Comparison of ENCODE assay signal across 8 cellular contexts in the genomic region with DNA sequence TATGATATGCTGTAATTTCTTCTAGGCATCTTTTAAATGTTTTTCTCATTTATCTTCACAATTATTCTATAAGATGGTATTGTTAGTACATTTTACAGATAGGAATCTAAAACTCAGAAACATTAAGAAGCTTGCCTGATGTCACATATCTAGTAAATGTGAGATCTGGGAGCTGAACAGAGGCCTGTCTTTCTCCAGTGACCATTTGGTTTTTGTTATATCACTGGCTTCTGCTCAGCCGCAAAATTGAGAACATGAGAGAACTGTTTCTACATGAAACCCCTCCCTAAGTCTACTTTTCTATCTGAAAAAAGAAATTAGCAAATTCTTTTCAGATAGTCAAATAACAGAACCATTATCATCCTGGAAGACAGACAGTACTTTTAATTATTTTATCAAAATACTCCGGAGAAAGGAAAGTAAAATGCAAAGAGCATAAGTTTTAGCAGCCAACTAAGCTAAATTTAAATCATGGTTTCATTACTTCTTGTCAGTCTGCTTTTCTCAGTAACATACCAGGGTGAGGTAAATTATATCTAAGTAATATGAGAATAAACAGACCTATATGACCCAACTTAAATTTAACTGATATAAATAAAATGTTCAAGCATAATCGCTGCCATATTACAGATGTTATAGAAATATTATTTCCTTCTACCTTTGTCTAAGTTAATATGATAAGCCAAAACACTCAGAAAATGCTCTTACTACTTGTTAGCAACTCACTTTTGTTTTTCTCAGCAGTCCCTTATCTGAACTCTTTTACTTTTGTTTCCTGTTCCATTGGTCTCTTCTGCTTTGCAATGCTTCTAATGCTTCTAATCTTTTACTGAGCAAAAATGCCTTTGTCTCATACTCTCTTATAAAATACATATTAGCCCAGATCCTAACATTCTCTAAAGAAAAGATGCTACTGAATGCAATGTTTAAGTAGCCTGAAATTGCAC.
DNase-seq lines count a peak whose midpoint lies in the region; ATAC-seq and TF ChIP-seq lines count a peak whose summit lies in the region.

No MANE protein-coding gene starts in this region.

- no peaks in the 10 kb centered on the region for H3K27me3 ChIP-seq in naive thymus-derived CD4-positive, alpha-beta T cell (ENCODE audit: control insufficient read depth in 2 of 2, insufficient read depth in 2 of 2, low read length in 2 of 2)

- H3K36me3 ChIP-seq in naive thymus-derived CD4-positive, alpha-beta T cell (ENCODE audit: control insufficient read depth in 2 of 3, insufficient read depth in 3 of 3, low read length in 3 of 3) = no peaks in the 10 kb centered on the region

- peak; percentile 33 for ATAC-seq in HG03025 (IDR thresholded peaks at IDR 0.05; ENCODE audit: low FRiP score, unreplicated experiment)
- peak; percentile 25 for ATAC-seq in activated naive CD8-positive, alpha-beta T cell treated with anti-CD3 and anti-CD28 coated beads, Interleukin-2, amount 10 ng/mL, durations not matched to agents 7 days and 5 days (ENCODE audit: low read depth)
- ATAC-seq in naive thymus-derived CD4-positive, alpha-beta T cell = peak; percentile 37
- no peak for ATAC-seq in HG02870 (IDR thresholded peaks at IDR 0.05; ENCODE audit: unreplicated experiment)

- peaks cover 27 to 54% of the 10 kb centered on the region in 2 donors for H3K4me1 ChIP-seq in naive thymus-derived CD4-positive, alpha-beta T cell (ENCODE audit: control insufficient read depth in 2 of 2, insufficient read depth in 2 of 2, low read length in 2 of 2)

- peaks cover 0 to 2% (median 0%) of the 10 kb centered on the region in 7 donors for H3K9me3 Mint-ChIP-seq in CD14-positive monocyte
- H3K9me3 Mint-ChIP-seq in activated naive CD8-positive, alpha-beta T cell treated with anti-CD3 and anti-CD28 coated beads, Interleukin-2, amount 10 ng/mL, durations not matched to agents 7 days and 5 days = no peaks in the 10 kb centered on the region
- no peaks in the 10 kb centered on the region for H3K9me3 Mint-ChIP-seq in naive thymus-derived CD4-positive, alpha-beta T cell

- no peaks in the 10 kb centered on the region for H3K9me3 ChIP-seq in naive thymus-derived CD4-positive, alpha-beta T cell (ENCODE audit: control insufficient read depth in 2 of 3, low read length in 3 of 3)

- POLR2A ChIA-PET in activated naive CD8-positive, alpha-beta T cell treated with anti-CD3 and anti-CD28 coated beads, Interleukin-2, amount 10 ng/mL, durations not matched to agents 7 days and 5 days (lab: Charles Lee) = interaction anchor here (0.6 to 12.2 kb wide), 6 partner anchors 9 to 1497 kb away, joined by 3 to 132 read pairs (median 4); partner anchors contain the start of genes ERICH6 and MBNL1
- POLR2A ChIA-PET in naive thymus-derived CD4-positive, alpha-beta T cell (lab: Charles Lee) = interaction anchor here (0.7 to 16.2 kb wide), 16 partner anchors 8 to 1438 kb away, joined by 3 to 198 read pairs (median 14); partner anchors contain the start of genes MBNL1 and SIAH2

- H3K36me3 Mint-ChIP-seq in CD14-positive monocyte = peaks cover 0 to 8% of the 10 kb centered on the region in 2 donors
- peaks cover 3% of the 10 kb centered on the region for H3K36me3 Mint-ChIP-seq in activated naive CD8-positive, alpha-beta T cell treated with anti-CD3 and anti-CD28 coated beads, Interleukin-2, amount 10 ng/mL, durations not matched to agents 7 days and 5 days
- peaks cover 0 to 7% (median 0%) of the 10 kb centered on the region in 5 donors for H3K36me3 Mint-ChIP-seq in naive thymus-derived CD4-positive, alpha-beta T cell

- H3K4me1 Mint-ChIP-seq in CD14-positive monocyte = peaks cover 55% of the 10 kb centered on the region
- peaks cover 53% of the 10 kb centered on the region for H3K4me1 Mint-ChIP-seq in activated naive CD8-positive, alpha-beta T cell treated with anti-CD3 and anti-CD28 coated beads, Interleukin-2, amount 10 ng/mL, durations not matched to agents 7 days and 5 days
- H3K4me1 Mint-ChIP-seq in naive thymus-derived CD4-positive, alpha-beta T cell = peaks cover 40 to 84% (median 70%) of the 10 kb centered on the region in 7 donors

- H3K27me3 Mint-ChIP-seq in CD14-positive monocyte (ENCODE audit: low read depth in 3 of 3) = no peaks in the 10 kb centered on the region
- no peaks in the 10 kb centered on the region for H3K27me3 Mint-ChIP-seq in activated naive CD8-positive, alpha-beta T cell treated with anti-CD3 and anti-CD28 coated beads, Interleukin-2, amount 10 ng/mL, durations not matched to agents 7 days and 5 days
- no peaks in the 10 kb centered on the region for H3K27me3 Mint-ChIP-seq in naive thymus-derived CD4-positive, alpha-beta T cell

- DNase-seq in CD14-positive monocyte (ENCODE audit: low spot score) = no peak
- no peak for DNase-seq in activated naive CD8-positive, alpha-beta T cell treated with anti-CD3 and anti-CD28 coated beads, Interleukin-2, amount 10 ng/mL, durations not matched to agents 7 days and 5 days
- DNase-seq in naive thymus-derived CD4-positive, alpha-beta T cell = peak in 5 of 9 donors; percentile 34 to 53 (median 46)
- DNase-seq in NCI-H446 (lab: John Stamatoyannopoulos, UW) = no peak
- DNase-seq in SIG-M5 treated with dmso at 0.1 percent for 504 hours (lab: John Stamatoyannopoulos, UW; ENCODE audit: unreplicated experiment) = no peak
- no peak for DNase-seq in DMS153 (lab: John Stamatoyannopoulos, UW)

- peak overlapping the region; percentile 77 to 93 for H3K4me3 Mint-ChIP-seq in CD14-positive monocyte
- H3K4me3 Mint-ChIP-seq in activated naive CD8-positive, alpha-beta T cell treated with anti-CD3 and anti-CD28 coated beads, Interleukin-2, amount 10 ng/mL, durations not matched to agents 7 days and 5 days = peak overlapping the region; percentile 80
- peak overlapping the region; percentile 65 to 88 (median 83) for H3K4me3 Mint-ChIP-seq in naive thymus-derived CD4-positive, alpha-beta T cell

- peak overlapping the region; percentile 84 for H3K27ac ChIP-seq in naive thymus-derived CD4-positive, alpha-beta T cell (ENCODE audit: low read depth, low read length)

- H3K4me3 ChIP-seq in naive thymus-derived CD4-positive, alpha-beta T cell (ENCODE audit: low read length) = peak overlapping the region; percentile 50

- CTCF ChIA-PET in naive thymus-derived CD4-positive, alpha-beta T cell (lab: Charles Lee) = interaction anchor here (0.6 to 1.6 kb wide), 4 partner anchors 17 to 111 kb away, joined by 3 to 7 read pairs (median 3); partner anchors contain the start of gene MBNL1

- peak overlapping the region; percentile 84 to 98 (median 96) for H3K27ac Mint-ChIP-seq in CD14-positive monocyte
- peak overlapping the region; percentile 85 for H3K27ac Mint-ChIP-seq in activated naive CD8-positive, alpha-beta T cell treated with anti-CD3 and anti-CD28 coated beads, Interleukin-2, amount 10 ng/mL, durations not matched to agents 7 days and 5 days
- H3K27ac Mint-ChIP-seq in naive thymus-derived CD4-positive, alpha-beta T cell = peak overlapping the region; percentile 90 to 100 (median 94)

- TF ChIP-seq CTCF in CD14-positive monocyte (IDR thresholded peaks at IDR 0.05) = no peak

- intact Hi-C loops in CD14-positive monocyte (cut with micrococcal nuclease) = no loop called here
- intact Hi-C loops in naive thymus-derived CD4-positive, alpha-beta T cell (cut with micrococcal nuclease) = loop anchor here (1.0 kb wide), 3 partner anchors 7 to 69 kb away; no protein-coding TSS in a partner anchor

Comparison
In these comparisons a context has a peak if more than half of its experiments do, and no peak if none do; other contexts are left out.
1. DNase-seq: peak in naive thymus-derived CD4-positive, alpha-beta T cell (5 of 9); none in CD14-positive monocyte (single experiment), activated naive CD8-positive, alpha-beta T cell treated with anti-CD3 and anti-CD28 coated beads, Interleukin-2, amount 10 ng/mL, durations not matched to agents 7 days and 5 days (single experiment), NCI-H446 (0 of 2), SIG-M5 treated with dmso at 0.1 percent for 504 hours (single experiment) and DMS153 (single experiment).
2. intact Hi-C loops: an anchor here in naive thymus-derived CD4-positive, alpha-beta T cell (1.0 kb wide); none called in CD14-positive monocyte.
3. Peak in every context shown above with its lines, with median percentiles within 50 percentile points of each other: H3K27ac Mint-ChIP-seq and H3K4me3 Mint-ChIP-seq.